Comparison of ENCODE assay signal across 10 cellular contexts in genomic region chr1:77655431-77655974, GRCh38. TPM values are rescaled to one million over a fixed set of nuclear protein-coding genes. Genes with fewer than 3 reads are reported as not detected.
DNase-seq lines count a peak whose midpoint lies in the region; ATAC-seq, FAIRE-seq and TF ChIP-seq lines count a peak whose summit lies in the region.
"Had no signal": no experiment of that assay in that cellular context is flagged by ENCODE, and none has a peak within 500 bp of the region (broad histone marks: within the 10 kb centered on the region; RNA-seq: fewer than 3 reads in every experiment).

No MANE protein-coding gene starts in this region.

- H3K9me3 Mint-ChIP-seq in activated naive CD4-positive, alpha-beta T cell treated with anti-CD3 and anti-CD28 coated beads for 36 hours: peaks cover 14% of the 10 kb centered on the region

- H3K4me3 Mint-ChIP-seq in activated naive CD4-positive, alpha-beta T cell treated with anti-CD3 and anti-CD28 coated beads for 36 hours: no peak overlapping the region

- peak; percentile 41 for FAIRE-seq in GM12878 (lab: Jason Lieb, UNC)

- peaks cover 40% of the 10 kb centered on the region for H3K79me2 ChIP-seq in GM12878 (ENCODE audit: control insufficient read depth, insufficient read depth, low read length)

- H3K9me3 ChIP-seq in GM12878 (replicated peaks; ENCODE audit: control insufficient read depth, insufficient read depth, low read length): no peaks in the 10 kb centered on the region; the same call in 1 of the 3 replicates
- no peaks in the 10 kb centered on the region for H3K9me3 ChIP-seq in thyroid gland

- H3K27ac Mint-ChIP-seq in activated naive CD4-positive, alpha-beta T cell treated with anti-CD3 and anti-CD28 coated beads for 36 hours: peak overlapping the region; percentile 18

- in situ Hi-C loops in GM12878 (cut with MboI): no loop called here

- SMC1A ChIA-PET in GM12878 (lab: Charles Lee; ENCODE audit: uncharacterized antibody, unreplicated experiment): interaction anchor here (1.3 to 1.6 kb wide), 3 partner anchors 10 to 38 kb away, joined by 4 to 7 read pairs (median 5); no protein-coding TSS in a partner anchor

- POLR2A ChIA-PET in GM12878 (lab: Charles Lee): no interaction called here

- intact Hi-C loops in activated naive CD4-positive, alpha-beta T cell treated with anti-CD3 and anti-CD28 coated beads for 36 hours (cut with micrococcal nuclease): no loop called here
- intact Hi-C loops in GM12878 (cut with micrococcal nuclease; ENCODE audit: unreplicated experiment): no loop called here
- intact Hi-C loops in thyroid gland (cut with DNase I): no loop called here

- TF ChIP-seq POLR2A in GM12878 (IDR thresholded peaks at IDR 0.05; ENCODE audit: low read depth, low read length) (no peak), thyroid gland (IDR thresholded peaks at IDR 0.05) (no peak)

- H3K4me2 ChIP-seq in GM12878 (ENCODE audit: control insufficient read depth, insufficient read depth): no peak overlapping the region

- H3K4me3 ChIP-seq in GM12878: no peak overlapping the region
- no peak overlapping the region for H3K4me3 ChIP-seq in thyroid gland (replicated peaks in 1 of 3)

- no peak for TF ChIP-seq EP300 in GM12878 (IDR thresholded peaks at IDR 0.05; ENCODE audit: borderline replicate concordance in 1 of 2, control insufficient read depth in 1 of 2, low read depth in 2 of 2, low read length in 2 of 2)

- H3K27me3 ChIP-seq in GM12878 (replicated peaks in 1 of 2; ENCODE audit: control insufficient read depth in 2 of 2, insufficient read depth in 2 of 2, low read length in 1 of 2): no peaks in the 10 kb centered on the region
- H3K27me3 ChIP-seq in thyroid gland: no peaks in the 10 kb centered on the region

- WGBS in GM12878 (ENCODE audit: insufficient coverage, insufficient replicate concordance, low lambda C conversion rate, missing lambda C conversion rate): 9% methylated on average over 2 of the region's 2 CpGs
- WGBS in thyroid gland, 2 donors: 52 to 57% methylated on average over 2 of the region's 2 CpGs

- no peaks in the 10 kb centered on the region for H3K27me3 Mint-ChIP-seq in activated naive CD4-positive, alpha-beta T cell treated with anti-CD3 and anti-CD28 coated beads for 36 hours (ENCODE audit: low read depth)

- no peak for TF ChIP-seq RAD21 in GM12878 (IDR thresholded peaks at IDR 0.05; ENCODE audit: insufficient read depth, low read depth, low read length)

- H3K27ac ChIP-seq in GM12878 (ENCODE audit: control insufficient read depth, insufficient read depth) (no peak overlapping the region), thyroid gland (no peak overlapping the region)
- H3K27ac ChIP-seq: parathyroid adenoma had no signal

- RAD21 ChIA-PET in GM12878 (lab: Charles Lee; ENCODE audit: unreplicated experiment): no interaction called here

- no peak for DNase-seq in activated naive CD4-positive, alpha-beta T cell treated with anti-CD3 and anti-CD28 coated beads for 36 hours
- DNase-seq in activated naive CD4-positive, alpha-beta T cell treated with Interleukin-2 at 50 U/mL for 16 hours: no peak
- peak; percentile 84 for DNase-seq in NCI-H146 (lab: John Stamatoyannopoulos, UW)
- no peak for DNase-seq in GM12878 (ENCODE audit: low read depth, low spot score)
- DNase-seq in thyroid gland: peak; percentile 10 to 34
- DNase-seq: activated CD4-positive, CD25-positive, alpha-beta regulatory T cell had no signal

- ATAC-seq in GM12878: peak; percentile 71
- no peak for ATAC-seq in HG03457 (IDR thresholded peaks at IDR 0.05; ENCODE audit: unreplicated experiment)
- ATAC-seq in HG03135 (IDR thresholded peaks at IDR 0.05; ENCODE audit: unreplicated experiment): no peak
- ATAC-seq in GM19395 (IDR thresholded peaks at IDR 0.05; ENCODE audit: unreplicated experiment): no peak

- H3K4me1 ChIP-seq in GM12878 (ENCODE audit: control insufficient read depth, insufficient read depth, low read length): no peaks in the 10 kb centered on the region
- H3K4me1 ChIP-seq in thyroid gland: no peaks in the 10 kb centered on the region
- H3K4me1 ChIP-seq: parathyroid adenoma had no signal

- BruUV-seq in GM12878 (replicated peaks; lab: Mats Ljungman, UMichigan): no TSS peak

- H4K20me1 ChIP-seq in GM12878 (ENCODE audit: control insufficient read depth, insufficient read depth): peaks cover 6% of the 10 kb centered on the region; the same call in 1 of the 2 replicates

- H3K36me3 ChIP-seq in GM12878 (ENCODE audit: control insufficient read depth in 2 of 2, insufficient read depth in 2 of 2, low read length in 1 of 2) (peaks cover 0 to 4% of the 10 kb centered on the region in 2 experiments; a peak in 2 of 4 replicates), thyroid gland (no peaks in the 10 kb centered on the region)

- TF ChIP-seq CTCF in GM12878 (IDR thresholded peaks at IDR 0.05 in 2 of 3, conservative IDR thresholded peaks at IDR 0.05 in 1 of 3; ENCODE audit: control insufficient read depth in 2 of 3, extremely low read depth in 1 of 3, insufficient read depth in 1 of 3, low read depth in 3 of 3, low read length in 3 of 3) (no peak), thyroid gland (IDR thresholded peaks at IDR 0.05) (no peak)

- H3K36me3 Mint-ChIP-seq in activated naive CD4-positive, alpha-beta T cell treated with anti-CD3 and anti-CD28 coated beads for 36 hours (ENCODE audit: low read depth): peaks cover 42% of the 10 kb centered on the region

- H2AFZ ChIP-seq in GM12878 (ENCODE audit: control insufficient read depth, low read depth, low read length): no peak overlapping the region
- H2AFZ ChIP-seq: parathyroid adenoma had no signal

- CTCF ChIA-PET in activated naive CD4-positive, alpha-beta T cell treated with anti-CD3 and anti-CD28 coated beads for 36 hours (lab: Charles Lee): interaction anchor here (0.6 to 0.7 kb wide), 2 partner anchors 12 to 109 kb away, joined by 3 read pairs; no protein-coding TSS in a partner anchor
- CTCF ChIA-PET in GM12878 (lab: Yijun Ruan, JAX): interaction anchor here (0.6 to 1.3 kb wide), 4 partner anchors 10 to 60 kb away, joined by 3 to 4 read pairs (median 3); no protein-coding TSS in a partner anchor

- peaks cover 30% of the 10 kb centered on the region for H3K4me1 Mint-ChIP-seq in activated naive CD4-positive, alpha-beta T cell treated with anti-CD3 and anti-CD28 coated beads for 36 hours (ENCODE audit: low read depth)

- H3K9ac ChIP-seq in GM12878 (ENCODE audit: control insufficient read depth, insufficient read depth, low read length): no peak overlapping the region
- H3K9ac ChIP-seq: parathyroid adenoma had no signal

TF ChIP-seq in GM12878, 131 proteins besides CTCF, POLR2A, EP300 and RAD21 (continues in another document):
- TF ChIP-seq CREM (IDR thresholded peaks at IDR 0.05; ENCODE audit: low read depth): 0 out of 2 replicates have a peak, but pooled peaks have one; percentile 24
- peak; percentile 23; the same call in 1 of the 2 replicates for TF ChIP-seq ATF7 (IDR thresholded peaks at IDR 0.05; ENCODE audit: low read depth)
- no peak for TF ChIP-seq MEF2A (IDR thresholded peaks at IDR 0.05; ENCODE audit: insufficient read depth, low read depth, low read length)
- TF ChIP-seq ZNF592 (IDR thresholded peaks at IDR 0.05): no peak

RNA-seq across cellular contexts. Expression of gene ZZZ3, which starts 27.0 kb away (rescaled TPM):
- 10 to 100 TPM; 36.6 to 39.3 TPM for total RNA-seq in activated naive CD4-positive, alpha-beta T cell treated with anti-CD3 and anti-CD28 coated beads for 36 hours
- 181 and 182 TPM in 2 replicates for total RNA-seq in GM12878 (2013; cell fraction: nucleolus; rRNA removed)
- total RNA-seq in GM12878 (2014; rRNA removed) (39.5 and 53.6 TPM in 2 replicates), GM12878 (2014; rRNA removed; fragmentation: Illumina TruSeq; extraction: Trizol) (44.1 and 45.1 TPM in 2 replicates), GM12878 (2021) (31.2 and 32.8 TPM in 2 replicates), thyroid gland (100 to 1,000 TPM; 114 to 178 (median 118) TPM)
- 7.4 TPM for polyA plus RNA-seq in GM12878 (2011; ENCODE audit: low read depth)
- polyA plus RNA-seq in GM12878 (2011; rRNA removed) (26.3 and 36.8 TPM in 2 replicates), GM12878 (2014; fragmentation: Illumina TruSeq; extraction: Trizol) (25.6 and 31.9 TPM in 2 replicates), GM12878 (2014; fragmentation: Nextera tagmentation; extraction: Ambion mirVana) (10 to 100 TPM; 10.5 to 12.7 TPM), GM12878 (2014; rRNA removed) (23.8 and 25.9 TPM in 2 replicates), GM12878 (2016; fragmentation: Nextera tagmentation; extraction: Ambion mirVana) (10 to 100 TPM; 37.4 to 40.3 TPM)
- 10.4 and 14.2 TPM in 2 replicates for polyA plus RNA-seq in GM12878 (2011; cell fraction: cytosol; rRNA removed)
- 21.3 and 26.8 TPM in 2 replicates for polyA plus RNA-seq in GM12878 (2011; cell fraction: nucleus; rRNA removed)
- polyA plus RNA-seq in GM12878 (2012): 13.1 and 16.7 TPM in 2 replicates
- 28.9 and 43.7 TPM in 2 replicates for polyA minus RNA-seq in GM12878 (2011; rRNA and poly(A)+ RNA removed)
- polyA minus RNA-seq in GM12878 (2011; cell fraction: cytosol; rRNA and poly(A)+ RNA removed): 15.2 and 17.3 TPM in 2 replicates
- 48.5 and 95.9 TPM in 2 replicates for polyA minus RNA-seq in GM12878 (2011; cell fraction: nucleus; rRNA and poly(A)+ RNA removed)

Comparison
In these comparisons a context has a peak if more than half of its experiments do, and no peak if none do; other contexts are left out.
1. DNase-seq: peak in NCI-H146 (single experiment) and thyroid gland (2 of 2); none in activated naive CD4-positive, alpha-beta T cell treated with anti-CD3 and anti-CD28 coated beads for 36 hours (single experiment), activated naive CD4-positive, alpha-beta T cell treated with Interleukin-2 at 50 U/mL for 16 hours (single experiment) and GM12878 (single experiment).